In genomic region chr6:63572733-63573139, GRCh38 we compare ENCODE assay signal across 1 cellular context.
TF ChIP-seq lines count a peak whose summit lies in the region.

No MANE protein-coding gene starts in this region.

TF ChIP-seq in HepG2, 621 proteins besides CTCF, POLR2A, EP300 and RAD21 (continued from another document and continues in another):
- TF ChIP-seq BCLAF1 (IDR thresholded peaks at IDR 0.05), result no peak
- no peak for TF ChIP-seq NFE2 (CRISPR knock-in tag; IDR thresholded peaks at IDR 0.05)
- no peak for TF ChIP-seq KLF6 (CRISPR knock-in tag; IDR thresholded peaks at IDR 0.05)
- TF ChIP-seq ZNF883 (CRISPR knock-in tag; IDR thresholded peaks at IDR 0.05; ENCODE audit: not compliant biosample characterization), result no peak
- no peak for TF ChIP-seq MXD3 (CRISPR knock-in tag; IDR thresholded peaks at IDR 0.05)
- TF ChIP-seq HOXA7 (CRISPR knock-in tag; IDR thresholded peaks at IDR 0.05), result no peak
- no peak for TF ChIP-seq ZNF3 (CRISPR knock-in tag; IDR thresholded peaks at IDR 0.05)
- 0 out of 2 replicates have a peak, but pooled peaks have one; percentile 48 for TF ChIP-seq HDAC6 (IDR thresholded peaks at IDR 0.05; ENCODE audit: low read depth, low read length)
- TF ChIP-seq BCL3 (CRISPR knock-in tag; IDR thresholded peaks at IDR 0.05), result no peak
- no peak for TF ChIP-seq ZNF451 (CRISPR knock-in tag; IDR thresholded peaks at IDR 0.05)
- no peak for TF ChIP-seq ZBTB37 (CRISPR knock-in tag; IDR thresholded peaks at IDR 0.05)
- no peak for TF ChIP-seq ZNF616 (CRISPR knock-in tag; IDR thresholded peaks at IDR 0.05; ENCODE audit: low read depth)
- TF ChIP-seq ZBTB40 (IDR thresholded peaks at IDR 0.05), result no peak
- TF ChIP-seq ZBTB40 (CRISPR knock-in tag; IDR thresholded peaks at IDR 0.05), result no peak
- TF ChIP-seq TBL1XR1 (IDR thresholded peaks at IDR 0.05; ENCODE audit: borderline replicate concordance, low read length, partially characterized antibody), result no peak
- no peak for TF ChIP-seq ZNF770 (CRISPR knock-in tag; IDR thresholded peaks at IDR 0.05)
- no peak for TF ChIP-seq CENPX (CRISPR knock-in tag; IDR thresholded peaks at IDR 0.05)
- TF ChIP-seq CC2D1A (CRISPR knock-in tag; IDR thresholded peaks at IDR 0.05), result no peak
- no peak for TF ChIP-seq SP1 (IDR thresholded peaks at IDR 0.05)
- no peak for TF ChIP-seq SP1 (CRISPR knock-in tag; IDR thresholded peaks at IDR 0.05)
- no peak for TF ChIP-seq ZNF639 (CRISPR knock-in tag; conservative IDR thresholded peaks at IDR 0.05)
- no peak for TF ChIP-seq ZNF18 (CRISPR knock-in tag; IDR thresholded peaks at IDR 0.05; ENCODE audit: insufficient replicate concordance)
- no peak; the same call in 1 of the 2 replicates for TF ChIP-seq NR0B2 (CRISPR knock-in tag; IDR thresholded peaks at IDR 0.05)
- TF ChIP-seq CAMTA2 (CRISPR knock-in tag; IDR thresholded peaks at IDR 0.05; ENCODE audit: borderline replicate concordance), result peak; percentile 45; the same call in 1 of the 2 replicates
- no peak for TF ChIP-seq ZNF737 (CRISPR knock-in tag; IDR thresholded peaks at IDR 0.05; ENCODE audit: borderline replicate concordance)
- TF ChIP-seq LCORL (IDR thresholded peaks at IDR 0.05), result no peak
- TF ChIP-seq LCORL (CRISPR knock-in tag; IDR thresholded peaks at IDR 0.05), result no peak
- TF ChIP-seq ZNF576 (CRISPR knock-in tag; IDR thresholded peaks at IDR 0.05), result no peak
- 0 out of 2 replicates have a peak, but pooled peaks have one; percentile 0 for TF ChIP-seq PHF20 (CRISPR knock-in tag; IDR thresholded peaks at IDR 0.05)
- TF ChIP-seq KDM5A (IDR thresholded peaks at IDR 0.05; ENCODE audit: borderline replicate concordance, low read length), result no peak
- TF ChIP-seq GMEB2 (CRISPR knock-in tag; IDR thresholded peaks at IDR 0.05; ENCODE audit: low read depth), result no peak
- no peak for TF ChIP-seq DDIT3 (CRISPR knock-in tag; IDR thresholded peaks at IDR 0.05)
- TF ChIP-seq ZIK1 (CRISPR knock-in tag; IDR thresholded peaks at IDR 0.05; ENCODE audit: borderline replicate concordance, low read depth), result no peak
- TF ChIP-seq FOXJ3 (CRISPR knock-in tag; IDR thresholded peaks at IDR 0.05; ENCODE audit: borderline replicate concordance), result 0 out of 2 replicates have a peak, but pooled peaks have one; percentile 20
- no peak for TF ChIP-seq EHMT2 (IDR thresholded peaks at IDR 0.05; ENCODE audit: borderline replicate concordance, low read depth, low read length)
